ENCODE assay signal across 24 cellular contexts in genomic region chr9:125772740-125773139, GRCh38.
"Had no signal": no experiment of that assay in that cellular context is flagged by ENCODE, and none has a peak within 500 bp of the region (broad histone marks: within the 10 kb centered on the region; RNA-seq: fewer than 3 reads in every experiment).

No MANE protein-coding gene starts in this region.

- H3K9ac ChIP-seq: neural progenitor cell had no signal

- H3K27ac ChIP-seq: dorsolateral prefrontal cortex, heart left ventricle, left ventricle myocardium inferior, lower lobe of right lung, neural progenitor cell, ovary, testis, tibial nerve had no signal

- DNase-seq: cortex of kidney; dorsolateral prefrontal cortex; effector CD8-positive, alpha-beta T cell; erythroblast; foreskin melanocyte; heart left ventricle; hippocampal formation; left ventricle myocardium inferior; lower lobe of right lung; natural killer cell; nucleus accumbens; ovary; right cardiac atrium; stimulated activated CD4-positive, alpha-beta T cell treated with anti-CD3 and anti-CD28 coated beads, Interleukin-2, amount 100 ng/mL, for 48 hours; testis had no signal

- H3K4me1 ChIP-seq: lower lobe of right lung, testis had no signal

- H3K9me3 Mint-ChIP-seq: central memory CD8-positive, alpha-beta T cell; natural killer cell; stimulated activated naive CD8-positive, alpha-beta T cell treated with anti-CD3 and anti-CD28 coated beads, Interleukin-15, Interleukin-2, amounts not matched to agents 100 ng/mL and 50 ng/mL, for 24 hours had no signal

- ATAC-seq: heart left ventricle, lower lobe of right lung, natural killer cell, right cardiac atrium had no signal

- H3K4me3 Mint-ChIP-seq: central memory CD8-positive, alpha-beta T cell; memory B cell; mesothelial cell of epicardium; natural killer cell; neural progenitor cell; stimulated activated naive CD8-positive, alpha-beta T cell treated with anti-CD3 and anti-CD28 coated beads, Interleukin-15, Interleukin-2, amounts not matched to agents 100 ng/mL and 50 ng/mL, for 24 hours had no signal

- FAIRE-seq: endometrium, islet of Langerhans had no signal

- H3K4me3 ChIP-seq: dorsolateral prefrontal cortex, heart left ventricle, left ventricle myocardium inferior, lower lobe of right lung, neural progenitor cell, ovary, smooth muscle cell, testis, tibial nerve had no signal

- H3K27me3 ChIP-seq: dorsolateral prefrontal cortex, heart left ventricle, neural progenitor cell, ovary, testis, tibial nerve had no signal

- H3K27ac Mint-ChIP-seq: memory B cell; mesothelial cell of epicardium; natural killer cell; neural progenitor cell; stimulated activated naive CD8-positive, alpha-beta T cell treated with anti-CD3 and anti-CD28 coated beads, Interleukin-15, Interleukin-2, amounts not matched to agents 100 ng/mL and 50 ng/mL, for 24 hours had no signal

- H3K36me3 Mint-ChIP-seq: natural killer cell had no signal

- H2AFZ ChIP-seq: neural progenitor cell had no signal

- H3K4me1 Mint-ChIP-seq: neural progenitor cell had no signal

- H3K4me2 ChIP-seq: neural progenitor cell, smooth muscle cell had no signal

- H3K36me3 ChIP-seq: heart left ventricle, left ventricle myocardium inferior, lower lobe of right lung, neural progenitor cell, ovary had no signal

- H3K9me3 ChIP-seq: lower lobe of right lung, ovary, testis had no signal

- H3K27me3 Mint-ChIP-seq: central memory CD8-positive, alpha-beta T cell; memory B cell; stimulated activated naive CD8-positive, alpha-beta T cell treated with anti-CD3 and anti-CD28 coated beads, Interleukin-15, Interleukin-2, amounts not matched to agents 100 ng/mL and 50 ng/mL, for 24 hours had no signal
